8 cellular contexts compared by ENCODE assay signal in genomic region chr5:53478411-53479044, GRCh38. TPM values are rescaled to one million over a fixed set of nuclear protein-coding genes. Genes with fewer than 3 reads are reported as not detected.
DNase-seq lines count a peak whose midpoint lies in the region; ATAC-seq and TF ChIP-seq lines count a peak whose summit lies in the region.

No MANE protein-coding gene starts in this region.

- no peak for ATAC-seq in stimulated activated memory B cell treated with anti-CD40 and anti-IgM and Interleukin-4, amounts not matched to agents 10 μg/mL and 1 μg/mL and 100 μg/mL, for 72 hours
- no peak for ATAC-seq in HG02840 (IDR thresholded peaks at IDR 0.05; ENCODE audit: low FRiP score, unreplicated experiment)

- under 1% methylated on average over 26 of the region's 26 CpGs for WGBS in HUES64

- H3K27ac ChIP-seq in HUES64 (ENCODE audit: low read depth, low read length) (peak overlapping the region; percentile 94; the same call in 1 of the 2 replicates), PC-9 (no peak overlapping the region)

- peak overlapping the region; percentile 80 for H3K4me3 ChIP-seq in HUES64 (ENCODE audit: low read length)
- H3K4me3 ChIP-seq in PC-9, result peak overlapping the region; percentile 41; the same call in 1 of the 2 replicates
- H3K4me3 ChIP-seq in cardiac fibroblast (replicated peaks in 1 of 2; ENCODE audit: low read depth in 2 of 2, low read length in 2 of 2), result peak overlapping the region; percentile 43 to 44

- H3K79me2 ChIP-seq in PC-9 (ENCODE audit: low read depth), result no peaks in the 10 kb centered on the region

- BruUV-seq in PC-9 (replicated peaks; lab: Mats Ljungman, UMichigan), result no TSS peak

- peak overlapping the region; percentile 91 for H3K4me2 ChIP-seq in PC-9

- DNase-seq in activated CD4-positive, alpha-beta T cell treated with anti-CD3 and anti-CD28 coated beads, Interleukin-2, amount 10 ng/mL, durations not matched to agents 24 days and 14 days, result peak; percentile 68
- DNase-seq in activated CD4-positive, alpha-beta T cell treated with anti-CD3 and anti-CD28 coated beads, Interleukin-2, amount 50 U/mL, for 4 hours, result no peak
- DNase-seq in PC-9 (peak; percentile 10 to 44), cardiac fibroblast (ENCODE audit: low read depth in 2 of 2) (peak; percentile 72 to 76), iris pigment epithelial cell (ENCODE audit: low read depth) (peak; percentile 56)

- no peaks in the 10 kb centered on the region for H3K9me3 Mint-ChIP-seq in activated CD4-positive, alpha-beta T cell treated with anti-CD3 and anti-CD28 coated beads, Interleukin-2, amount 10 ng/mL, durations not matched to agents 24 days and 14 days
- no peaks in the 10 kb centered on the region for H3K9me3 Mint-ChIP-seq in stimulated activated memory B cell treated with anti-CD40 and anti-IgM and Interleukin-4, amounts not matched to agents 10 μg/mL and 1 μg/mL and 100 μg/mL, for 72 hours

- H4K20me1 ChIP-seq in PC-9 (ENCODE audit: insufficient read depth), result no peaks in the 10 kb centered on the region

- H3F3A ChIP-seq in PC-9 (ENCODE audit: insufficient read depth, low read depth), result no peaks in the 10 kb centered on the region

- peak; percentile 70 for TF ChIP-seq CTCF in PC-9 (conservative IDR thresholded peaks at IDR 0.05)
- peak; percentile 44 for TF ChIP-seq CTCF in cardiac fibroblast (IDR thresholded peaks at IDR 0.05; ENCODE audit: low read depth, low read length)

- CTCF ChIA-PET in PC-9 (lab: Charles Lee), result interaction anchor here (0.7 to 0.9 kb wide), 2 partner anchors 48 to 117 kb away, joined by 3 read pairs; no protein-coding TSS in a partner anchor

- intact Hi-C loops in activated CD4-positive, alpha-beta T cell treated with anti-CD3 and anti-CD28 coated beads, Interleukin-2, amount 10 ng/mL, durations not matched to agents 24 days and 14 days (cut with micrococcal nuclease), result loop anchor here (1.0 to 10.0 kb wide), 3 partner anchors 534 to 754 kb away; no protein-coding TSS in a partner anchor
- intact Hi-C loops in PC-9 (cut with micrococcal nuclease; ENCODE audit: unreplicated experiment), result loop anchor here (2.0 to 5.0 kb wide), 4 partner anchors 41 to 738 kb away; no protein-coding TSS in a partner anchor

- H3K36me3 Mint-ChIP-seq in activated CD4-positive, alpha-beta T cell treated with anti-CD3 and anti-CD28 coated beads, Interleukin-2, amount 10 ng/mL, durations not matched to agents 24 days and 14 days (ENCODE audit: low read depth), result no peaks in the 10 kb centered on the region
- no peaks in the 10 kb centered on the region for H3K36me3 Mint-ChIP-seq in stimulated activated memory B cell treated with anti-CD40 and anti-IgM and Interleukin-4, amounts not matched to agents 10 μg/mL and 1 μg/mL and 100 μg/mL, for 72 hours

- H3K9me2 ChIP-seq in PC-9 (ENCODE audit: insufficient read depth), result no peaks in the 10 kb centered on the region

- H3K4me1 ChIP-seq in HUES64 (ENCODE audit: insufficient read depth, low read length) (peaks cover 13% of the 10 kb centered on the region; the same call in 1 of the 2 replicates), PC-9 (replicated peaks; ENCODE audit: insufficient read depth) (peaks cover 3% of the 10 kb centered on the region)

- 0 out of 2 replicates have a peak overlapping the region, but pooled peaks have one; percentile 60 for H2AFZ ChIP-seq in PC-9

- peak overlapping the region; percentile 61; the same call in 1 of the 2 replicates for H3K9ac ChIP-seq in HUES64 (ENCODE audit: low read depth, low read length)

- peak overlapping the region; percentile 84 for H3K4me3 Mint-ChIP-seq in activated CD4-positive, alpha-beta T cell treated with anti-CD3 and anti-CD28 coated beads, Interleukin-2, amount 10 ng/mL, durations not matched to agents 24 days and 14 days
- peak overlapping the region; percentile 77 for H3K4me3 Mint-ChIP-seq in stimulated activated memory B cell treated with anti-CD40 and anti-IgM and Interleukin-4, amounts not matched to agents 10 μg/mL and 1 μg/mL and 100 μg/mL, for 72 hours

- no peaks in the 10 kb centered on the region for H3K27me3 ChIP-seq in HUES64 (ENCODE audit: insufficient read depth, low read length)
- peaks cover 11% of the 10 kb centered on the region; the same call in 1 of the 2 replicates for H3K27me3 ChIP-seq in PC-9 (ENCODE audit: insufficient read depth, low read depth)

- no peaks in the 10 kb centered on the region for H3K9me3 ChIP-seq in HUES64 (ENCODE audit: insufficient read depth, low read depth, low read length)
- H3K9me3 ChIP-seq in PC-9 (ENCODE audit: insufficient read depth, low read depth), result no peaks in the 10 kb centered on the region

- peaks cover 6% of the 10 kb centered on the region for H3K36me3 ChIP-seq in HUES64 (ENCODE audit: insufficient read depth, low read length)
- no peaks in the 10 kb centered on the region for H3K36me3 ChIP-seq in PC-9 (ENCODE audit: low read depth)

- peaks cover 69% of the 10 kb centered on the region for H3K27me3 Mint-ChIP-seq in activated CD4-positive, alpha-beta T cell treated with anti-CD3 and anti-CD28 coated beads, Interleukin-2, amount 10 ng/mL, durations not matched to agents 24 days and 14 days
- H3K27me3 Mint-ChIP-seq in stimulated activated memory B cell treated with anti-CD40 and anti-IgM and Interleukin-4, amounts not matched to agents 10 μg/mL and 1 μg/mL and 100 μg/mL, for 72 hours, result peaks cover 55% of the 10 kb centered on the region

- POLR2A ChIA-PET in PC-9 (lab: Charles Lee; ENCODE audit: unreplicated experiment), result interaction anchor here (0.6 kb wide), 1 partner anchor 100 kb away, joined by 5 read pairs; no protein-coding TSS in a partner anchor

- H3K4me1 Mint-ChIP-seq in activated CD4-positive, alpha-beta T cell treated with anti-CD3 and anti-CD28 coated beads, Interleukin-2, amount 10 ng/mL, durations not matched to agents 24 days and 14 days, result peaks cover 30% of the 10 kb centered on the region
- H3K4me1 Mint-ChIP-seq in stimulated activated memory B cell treated with anti-CD40 and anti-IgM and Interleukin-4, amounts not matched to agents 10 μg/mL and 1 μg/mL and 100 μg/mL, for 72 hours, result peaks cover 43% of the 10 kb centered on the region

- no peak overlapping the region for H3K27ac Mint-ChIP-seq in activated CD4-positive, alpha-beta T cell treated with anti-CD3 and anti-CD28 coated beads, Interleukin-2, amount 10 ng/mL, durations not matched to agents 24 days and 14 days
- H3K27ac Mint-ChIP-seq in stimulated activated memory B cell treated with anti-CD40 and anti-IgM and Interleukin-4, amounts not matched to agents 10 μg/mL and 1 μg/mL and 100 μg/mL, for 72 hours, result no peak overlapping the region

RNA-seq across cellular contexts. Expression of gene FST, which starts 1.9 kb away (rescaled TPM):
- total RNA-seq in activated CD4-positive, alpha-beta T cell treated with anti-CD3 and anti-CD28 coated beads, Interleukin-2, amount 10 ng/mL, durations not matched to agents 24 days and 14 days, result 0.33 and 0.75 TPM in 2 replicates
- 154 TPM for polyA plus RNA-seq in HUES64 (2013, experiment 1 of 2)
- 147 TPM for polyA plus RNA-seq in HUES64 (2013, experiment 2 of 2)
- 0.63 and 0.65 TPM in 2 replicates for total RNA-seq in PC-9 (2021)

Comparison
In these comparisons a context has a peak if more than half of its experiments do, and no peak if none do; other contexts are left out.
1. DNase-seq: peak in activated CD4-positive, alpha-beta T cell treated with anti-CD3 and anti-CD28 coated beads, Interleukin-2, amount 10 ng/mL, durations not matched to agents 24 days and 14 days (single experiment), PC-9 (2 of 2), cardiac fibroblast (2 of 2) and iris pigment epithelial cell (single experiment); none in activated CD4-positive, alpha-beta T cell treated with anti-CD3 and anti-CD28 coated beads, Interleukin-2, amount 50 U/mL, for 4 hours (0 of 2).
2. Peak in every context shown above with its lines, with median percentiles within 50 percentile points of each other: H3K4me3 ChIP-seq.